25 cellular contexts compared by ENCODE assay signal in genomic region chr5:148792649-148793048, GRCh38. TPM values are rescaled to one million over a fixed set of nuclear protein-coding genes. Genes with fewer than 3 reads are reported as not detected.
DNase-seq lines count a peak whose midpoint lies in the region; ATAC-seq and TF ChIP-seq lines count a peak whose summit lies in the region.
"Had no signal": no experiment of that assay in that cellular context is flagged by ENCODE, and none has a peak within 500 bp of the region (broad histone marks: within the 10 kb centered on the region; RNA-seq: fewer than 3 reads in every experiment).

No MANE protein-coding gene starts in this region.

- H3K56ac ChIP-seq in IMR-90 (ENCODE audit: extremely low read depth, insufficient read depth, low read length): no peak overlapping the region

- no peak overlapping the region for H3K23ac ChIP-seq in IMR-90 (ENCODE audit: low read depth, low read length)

- H3K9me3 ChIP-seq in IMR-90 (ENCODE audit: control insufficient read depth, insufficient read depth, low read length) (peaks cover 2% of the 10 kb centered on the region; the same call in 1 of the 2 replicates), GM23248 (ENCODE audit: low read depth) (no peaks in the 10 kb centered on the region)

- H3K27me3 ChIP-seq in IMR-90 (ENCODE audit: control insufficient read depth, insufficient read depth, low read length) (no peaks in the 10 kb centered on the region), GM23248 (replicated peaks; ENCODE audit: insufficient read depth) (no peaks in the 10 kb centered on the region)
- H3K27me3 ChIP-seq: cardiac muscle cell had no signal

- TF ChIP-seq RAD21 in IMR-90 (IDR thresholded peaks at IDR 0.05; ENCODE audit: low read length): no peak

- no peak overlapping the region for H3K4me3 Mint-ChIP-seq in activated CD8-positive, alpha-beta memory T cell treated with anti-CD3 and anti-CD28 coated beads, Interleukin-2, amount 10 ng/mL, durations not matched to agents 7 days and 5 days
- no peak overlapping the region for H3K4me3 Mint-ChIP-seq in dendritic cell treated with granulocyte-macrophage colony-stimulating factor and Interleukin-4, amounts not matched to agents 40 ng/mL and 50 ng/mL, for 4 days
- H3K4me3 Mint-ChIP-seq: activated B cell treated with CpG ODN at 0.5 μM for 24 hours; activated naive CD8-positive, alpha-beta T cell treated with anti-CD3 and anti-CD28 coated beads for 36 hours; mesothelial cell of epicardium; stimulated activated memory B cell treated with anti-CD40 and anti-IgM and Interleukin-4, amounts not matched to agents 10 μg/mL and 1 μg/mL and 100 μg/mL, for 72 hours; type B pancreatic cell had no signal

- H4K20me1 ChIP-seq in IMR-90 (ENCODE audit: insufficient read depth, low read length): no peaks in the 10 kb centered on the region
- no peaks in the 10 kb centered on the region for H4K20me1 ChIP-seq in GM23248 (ENCODE audit: insufficient read depth)

- no TSS peak for BruUV-seq in IMR-90 (replicated peaks; lab: Mats Ljungman, UMichigan)

- no peak overlapping the region for H2AK5ac ChIP-seq in IMR-90 (ENCODE audit: low read depth, low read length)

- intact Hi-C loops in IMR-90 (cut with micrococcal nuclease): no loop called here
- intact Hi-C loops in dendritic cell treated with granulocyte-macrophage colony-stimulating factor and Interleukin-4, amounts not matched to agents 40 ng/mL and 50 ng/mL, for 4 days (cut with micrococcal nuclease): loop anchor here (5.0 kb wide), 1 partner anchor 45 kb away; no protein-coding TSS in a partner anchor

- dilution Hi-C loops in IMR-90 (cut with HindIII; ENCODE audit: low sequenced_read_pairs, unreplicated experiment): no loop called here

- no peaks in the 10 kb centered on the region; the same call in 1 of the 2 replicates for H3F3A ChIP-seq in GM23248 (ENCODE audit: insufficient read depth)

- H3K79me1 ChIP-seq in IMR-90 (ENCODE audit: low read depth in 1 of 2, low read length in 2 of 2): no peaks in the 10 kb centered on the region

- H2AK9ac ChIP-seq in IMR-90 (replicated peaks; ENCODE audit: low read depth, low read length, poor library complexity): peak overlapping the region; percentile 44

- peaks cover 5% of the 10 kb centered on the region for H3K36me3 Mint-ChIP-seq in activated CD8-positive, alpha-beta memory T cell treated with anti-CD3 and anti-CD28 coated beads, Interleukin-2, amount 10 ng/mL, durations not matched to agents 7 days and 5 days
- H3K36me3 Mint-ChIP-seq in dendritic cell treated with granulocyte-macrophage colony-stimulating factor and Interleukin-4, amounts not matched to agents 40 ng/mL and 50 ng/mL, for 4 days (ENCODE audit: low read depth): no peaks in the 10 kb centered on the region
- H3K36me3 Mint-ChIP-seq: activated naive CD8-positive, alpha-beta T cell treated with anti-CD3 and anti-CD28 coated beads for 36 hours; mesothelial cell of epicardium; naive B cell; stimulated activated memory B cell treated with anti-CD40 and anti-IgM and Interleukin-4, amounts not matched to agents 10 μg/mL and 1 μg/mL and 100 μg/mL, for 72 hours; type B pancreatic cell had no signal

- POLR2A ChIA-PET in IMR-90 (lab: Charles Lee; ENCODE audit: unreplicated experiment): no interaction called here

- H3K9me3 Mint-ChIP-seq in activated CD8-positive, alpha-beta memory T cell treated with anti-CD3 and anti-CD28 coated beads, Interleukin-2, amount 10 ng/mL, durations not matched to agents 7 days and 5 days (ENCODE audit: low read depth): no peaks in the 10 kb centered on the region
- H3K9me3 Mint-ChIP-seq in dendritic cell treated with granulocyte-macrophage colony-stimulating factor and Interleukin-4, amounts not matched to agents 40 ng/mL and 50 ng/mL, for 4 days: no peaks in the 10 kb centered on the region
- H3K9me3 Mint-ChIP-seq: activated B cell treated with CpG ODN at 0.5 μM for 24 hours; activated naive CD8-positive, alpha-beta T cell treated with anti-CD3 and anti-CD28 coated beads for 36 hours; mesothelial cell of epicardium; naive B cell; stimulated activated memory B cell treated with anti-CD40 and anti-IgM and Interleukin-4, amounts not matched to agents 10 μg/mL and 1 μg/mL and 100 μg/mL, for 72 hours; type B pancreatic cell had no signal

- no peaks in the 10 kb centered on the region for H3K36me3 ChIP-seq in IMR-90 (ENCODE audit: control insufficient read depth, insufficient read depth, low read length)
- no peaks in the 10 kb centered on the region for H3K36me3 ChIP-seq in GM23248 (ENCODE audit: low read depth)
- H3K36me3 ChIP-seq: cardiac muscle cell had no signal

- in situ Hi-C loops in IMR-90 (cut with MboI; ENCODE audit: low sequenced_read_pairs) (no loop called here), GM23248 (cut with MboI) (no loop called here)

- H3K4me1 ChIP-seq in IMR-90 (ENCODE audit: control insufficient read depth, insufficient read depth, low read length): peaks cover 10% of the 10 kb centered on the region
- peaks cover 21% of the 10 kb centered on the region; the same call in 1 of the 2 replicates for H3K4me1 ChIP-seq in GM23248 (ENCODE audit: insufficient read depth)

- CTCF ChIA-PET in activated CD8-positive, alpha-beta memory T cell treated with anti-CD3 and anti-CD28 coated beads, Interleukin-2, amount 10 ng/mL, durations not matched to agents 7 days and 5 days (lab: Charles Lee): interaction anchor here (0.8 to 3.3 kb wide), 5 partner anchors 14 to 244 kb away, joined by 3 to 12 read pairs (median 7); no protein-coding TSS in a partner anchor
- CTCF ChIA-PET in IMR-90 (lab: Yijun Ruan, JAX): no interaction called here

- H3K27ac Mint-ChIP-seq in activated CD8-positive, alpha-beta memory T cell treated with anti-CD3 and anti-CD28 coated beads, Interleukin-2, amount 10 ng/mL, durations not matched to agents 7 days and 5 days: peak overlapping the region; percentile 11
- H3K27ac Mint-ChIP-seq in dendritic cell treated with granulocyte-macrophage colony-stimulating factor and Interleukin-4, amounts not matched to agents 40 ng/mL and 50 ng/mL, for 4 days: peak overlapping the region; percentile 23
- H3K27ac Mint-ChIP-seq: activated B cell treated with CpG ODN at 0.5 μM for 24 hours; activated naive CD8-positive, alpha-beta T cell treated with anti-CD3 and anti-CD28 coated beads for 36 hours; mesothelial cell of epicardium; type B pancreatic cell had no signal

- no peak overlapping the region for H3K14ac ChIP-seq in IMR-90 (replicated peaks; ENCODE audit: low read depth, low read length)

- peak overlapping the region; percentile 24; the same call in 1 of the 2 replicates for H3K4ac ChIP-seq in IMR-90 (ENCODE audit: low read depth, low read length)

- DNase-seq in activated CD8-positive, alpha-beta memory T cell treated with anti-CD3 and anti-CD28 coated beads, Interleukin-2, amount 10 ng/mL, durations not matched to agents 7 days and 5 days: peak; percentile 48
- DNase-seq in activated CD8-positive, alpha-beta memory T cell treated with anti-CD3 and anti-CD28 coated beads, Interleukin-2, amount 50 U/mL, for 4 hours: no peak
- DNase-seq in IMR-90: no peak
- DNase-seq in renal cortical epithelial cell (ENCODE audit: low read depth): peak; percentile 46
- no peak for DNase-seq in GM23248
- DNase-seq in effector CD4-positive, alpha-beta T cell: no peak
- DNase-seq in NCI-H345 (lab: John Stamatoyannopoulos, UW): no peak
- DNase-seq: activated B cell treated with CpG ODN at 0.5 μM for 24 hours; activated CD4-positive, alpha-beta T cell treated with anti-CD3 and anti-CD28 coated beads, Interleukin-2, amount 50 U/mL, for 48 hours; activated gamma-delta T cell; activated naive CD8-positive, alpha-beta T cell treated with anti-CD3 and anti-CD28 coated beads for 36 hours; activated T-cell treated with anti-CD3 and anti-CD28 coated beads for 4 hours; aorta; head of caudate nucleus; naive B cell; NCI-H446; NCI-H774; RPMI8226; stimulated activated CD4-positive, alpha-beta T cell treated with anti-CD3 and anti-CD28 coated beads, Interleukin-15, amount 100 ng/mL, for 24 hours had no signal

- H4K5ac ChIP-seq in IMR-90 (ENCODE audit: low read depth, low read length): no peak overlapping the region

- no peak overlapping the region for H3K4me2 ChIP-seq in IMR-90 (ENCODE audit: low read depth, low read length)
- no peak overlapping the region for H3K4me2 ChIP-seq in GM23248 (ENCODE audit: unreplicated experiment)

- peaks cover 39% of the 10 kb centered on the region for H3K4me1 Mint-ChIP-seq in activated CD8-positive, alpha-beta memory T cell treated with anti-CD3 and anti-CD28 coated beads, Interleukin-2, amount 10 ng/mL, durations not matched to agents 7 days and 5 days
- H3K4me1 Mint-ChIP-seq in dendritic cell treated with granulocyte-macrophage colony-stimulating factor and Interleukin-4, amounts not matched to agents 40 ng/mL and 50 ng/mL, for 4 days (ENCODE audit: low read depth): peaks cover 62% of the 10 kb centered on the region
- H3K4me1 Mint-ChIP-seq: mesothelial cell of epicardium had no signal

- H2BK5ac ChIP-seq in IMR-90 (ENCODE audit: low read depth, low read length, poor library complexity, severe bottlenecking): no peak overlapping the region

- no peak overlapping the region for H4K8ac ChIP-seq in IMR-90 (ENCODE audit: low read depth in 2 of 2, low read length in 2 of 2)

- H3K18ac ChIP-seq in IMR-90 (ENCODE audit: low read depth, low read length): peak overlapping the region; percentile 47; the same call in 1 of the 2 replicates

- H3K9me2 ChIP-seq in GM23248 (ENCODE audit: insufficient read depth): no peaks in the 10 kb centered on the region

- H3K27ac ChIP-seq in IMR-90 (ENCODE audit: insufficient read depth, low read length): no peak overlapping the region
- no peak overlapping the region for H3K27ac ChIP-seq in GM23248
- H3K27ac ChIP-seq: cardiac muscle cell had no signal

- H3K79me2 ChIP-seq in GM23248 (ENCODE audit: insufficient read depth): no peaks in the 10 kb centered on the region

- H3K9ac ChIP-seq in IMR-90 (ENCODE audit: low read depth, low read length) (no peak overlapping the region), GM23248 (no peak overlapping the region)

- no peak for TF ChIP-seq CTCF in IMR-90 (conservative IDR thresholded peaks at IDR 0.05; ENCODE audit: low read depth, low read length)

- 80% methylated on average over 4 of the region's 5 CpGs; no CpG with 5 or more reads in 1 of the 2 experiments for WGBS in IMR-90 (ENCODE audit: extremely low coverage in 2 of 2, insufficient read length in 1 of 2), 2 experiments
- WGBS in GM23248 (ENCODE audit: low coverage in 1 of 2, low lambda C conversion rate in 2 of 2, missing lambda C conversion rate in 2 of 2), 2 experiments: 98 to 99% methylated on average over 5 of the region's 5 CpGs

- no peak for TF ChIP-seq POLR2A in IMR-90 (IDR thresholded peaks at IDR 0.05; ENCODE audit: low read depth, low read length)

- H4K91ac ChIP-seq in IMR-90 (ENCODE audit: insufficient read depth, low read depth, low read length): no peak overlapping the region; the same call in 1 of the 2 replicates

- H2BK20ac ChIP-seq in IMR-90 (ENCODE audit: low read depth, low read length): no peak overlapping the region; the same call in 1 of the 2 replicates

- no peak overlapping the region for H3K4me3 ChIP-seq in IMR-90 (ENCODE audit: insufficient read depth, low read depth, low read length)
- H3K4me3 ChIP-seq in GM23248: no peak overlapping the region
- H3K4me3 ChIP-seq: cardiac muscle cell had no signal

- H2BK15ac ChIP-seq in IMR-90 (ENCODE audit: low read depth, low read length): no peak overlapping the region

- ATAC-seq in activated CD8-positive, alpha-beta memory T cell treated with anti-CD3 and anti-CD28 coated beads, Interleukin-2, amount 10 ng/mL, durations not matched to agents 7 days and 5 days: peak; percentile 15
- ATAC-seq in IMR-90 (ENCODE audit: low read depth): no peak
- ATAC-seq: HepG2; stimulated activated memory B cell treated with anti-CD40 and anti-IgM and Interleukin-4, amounts not matched to agents 10 μg/mL and 1 μg/mL and 100 μg/mL, for 72 hours had no signal

- H3K27me3 Mint-ChIP-seq in activated CD8-positive, alpha-beta memory T cell treated with anti-CD3 and anti-CD28 coated beads, Interleukin-2, amount 10 ng/mL, durations not matched to agents 7 days and 5 days: peaks cover 18% of the 10 kb centered on the region
- no peaks in the 10 kb centered on the region for H3K27me3 Mint-ChIP-seq in dendritic cell treated with granulocyte-macrophage colony-stimulating factor and Interleukin-4, amounts not matched to agents 40 ng/mL and 50 ng/mL, for 4 days
- H3K27me3 Mint-ChIP-seq: activated B cell treated with CpG ODN at 0.5 μM for 24 hours; naive B cell; stimulated activated memory B cell treated with anti-CD40 and anti-IgM and Interleukin-4, amounts not matched to agents 10 μg/mL and 1 μg/mL and 100 μg/mL, for 72 hours had no signal

- H2AFZ ChIP-seq in IMR-90 (replicated peaks; ENCODE audit: low read length, poor library complexity): no peak overlapping the region
- no peak overlapping the region for H2AFZ ChIP-seq in GM23248

- H3K9me1 ChIP-seq in IMR-90 (ENCODE audit: insufficient read depth, low read length): peaks cover 12% of the 10 kb centered on the region; the same call in 1 of the 2 replicates

- peak overlapping the region; percentile 29 for H2BK120ac ChIP-seq in IMR-90 (ENCODE audit: low read depth, low read length)

RNA-seq across cellular contexts. Expression of gene ADRB2, which starts 33.8 kb away (rescaled TPM):
- total RNA-seq in activated CD8-positive, alpha-beta memory T cell treated with anti-CD3 and anti-CD28 coated beads, Interleukin-2, amount 10 ng/mL, durations not matched to agents 7 days and 5 days: 1 to 10 TPM; 1.7 to 4.4 TPM
- 3.4 and 4.4 TPM in 2 replicates for total RNA-seq in IMR-90 (2012; rRNA removed)
- 1.6 and 2.7 TPM in 2 replicates for polyA plus RNA-seq in IMR-90 (2012; rRNA removed)
- polyA plus RNA-seq in IMR-90 (2012; cell fraction: cytosol; rRNA removed): 1.6 and 1.9 TPM in 2 replicates
- polyA plus RNA-seq in IMR-90 (2012; cell fraction: nucleus; rRNA removed; ENCODE audit: low replicate concordance): 2.0 and 2.4 TPM in 2 replicates
- total RNA-seq in renal cortical epithelial cell: 2.7 and 7.6 TPM in 2 replicates
- total RNA-seq in GM23248 (2014; rRNA removed; shearing (Covaris generic)): 0.65 TPM in 1 of 2 replicates, not detected in the other
- 0.09 and 0.19 TPM in 2 replicates for polyA plus RNA-seq in GM23248 (2016; fragmentation: Nextera tagmentation; extraction: Ambion mirVana)
- total RNA-seq: HepG2 had no signal
- polyA plus RNA-seq: HepG2 had no signal

Comparison
In these comparisons a context has a peak if more than half of its experiments do, and no peak if none do; other contexts are left out.
1. DNase-seq: peak in activated CD8-positive, alpha-beta memory T cell treated with anti-CD3 and anti-CD28 coated beads, Interleukin-2, amount 10 ng/mL, durations not matched to agents 7 days and 5 days (single experiment) and renal cortical epithelial cell (single experiment); none in activated CD8-positive, alpha-beta memory T cell treated with anti-CD3 and anti-CD28 coated beads, Interleukin-2, amount 50 U/mL, for 4 hours (single experiment), IMR-90 (single experiment), GM23248 (single experiment), effector CD4-positive, alpha-beta T cell (single experiment) and NCI-H345 (single experiment).